In the genomic region with DNA sequence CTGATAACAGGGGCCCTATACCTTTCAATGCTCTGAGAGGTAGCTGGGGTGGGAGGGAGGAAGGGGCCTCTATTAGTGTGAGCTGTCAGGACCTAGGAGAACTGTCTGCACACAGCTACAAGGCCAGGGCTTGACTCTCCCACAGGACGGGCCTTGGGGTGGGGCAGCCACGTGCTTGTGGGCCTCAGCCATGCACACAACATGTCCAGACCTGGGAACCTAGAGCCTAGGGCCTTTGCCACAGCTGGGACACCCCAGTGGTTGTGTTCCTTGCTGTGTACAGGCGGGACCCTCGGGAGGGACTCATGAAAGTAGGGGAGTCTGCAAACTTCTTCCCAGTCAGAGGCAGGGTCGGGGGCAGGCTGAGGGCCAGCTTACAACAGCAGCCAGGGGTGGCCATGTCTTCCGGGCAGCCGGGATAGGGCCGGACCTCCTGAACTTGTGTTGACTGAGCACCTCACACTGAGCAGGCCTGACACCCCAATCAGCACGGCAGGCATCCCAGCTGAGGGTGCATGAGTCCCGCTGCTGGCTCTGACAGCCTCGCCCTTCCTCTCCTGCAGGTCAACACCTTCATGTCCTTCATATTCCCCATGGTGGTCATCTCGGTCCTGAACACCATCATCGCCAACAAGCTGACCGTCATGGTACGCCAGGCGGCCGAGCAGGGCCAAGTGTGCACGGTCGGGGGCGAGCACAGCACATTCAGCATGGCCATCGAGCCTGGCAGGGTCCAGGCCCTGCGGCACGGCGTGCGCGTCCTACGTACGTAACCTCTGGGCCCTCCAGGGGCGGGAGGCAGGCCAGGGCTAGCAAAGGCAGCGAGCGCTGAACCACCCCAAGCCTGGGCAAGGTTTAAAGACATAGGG, we compare ENCODE assay signal across 24 cellular contexts. TPM values are rescaled to one million over a fixed set of nuclear protein-coding genes. Genes with fewer than 3 reads are reported as not detected.
DNase-seq lines count a peak whose midpoint lies in the region; ATAC-seq, FAIRE-seq and TF ChIP-seq lines count a peak whose summit lies in the region.
"Had no signal": no experiment of that assay in that cellular context is flagged by ENCODE, and none has a peak within 500 bp of the region (broad histone marks: within the 10 kb centered on the region; RNA-seq: fewer than 3 reads in every experiment).

No MANE protein-coding gene starts in this region.

- TF ChIP-seq CTCF in RWPE2 (IDR thresholded peaks at IDR 0.05; ENCODE audit: poor library complexity, severe bottlenecking) (no peak), spleen (IDR thresholded peaks at IDR 0.05 in 8 of 11, conservative IDR thresholded peaks at IDR 0.05 in 3 of 11) (no peak)

- no peak overlapping the region for H3K4me3 ChIP-seq in RWPE2 (ENCODE audit: severe bottlenecking)
- H3K4me3 ChIP-seq in spleen: no peak overlapping the region
- H3K4me3 ChIP-seq: cardiac muscle cell, esophagus muscularis mucosa, smooth muscle cell, upper lobe of right lung had no signal

- peak; percentile 66 for FAIRE-seq in HTR-8/SVneo (lab: Jason Lieb, UNC)

- TF ChIP-seq POLR2A in spleen (IDR thresholded peaks at IDR 0.05): no peak

- intact Hi-C loops in left ventricle myocardium superior (cut with micrococcal nuclease): no loop called here
- intact Hi-C loops in spleen (cut with DNase I; ENCODE audit: low total_unique reads): no loop called here

- peak; percentile 46 for ATAC-seq in RWPE2 (ENCODE audit: low read depth)
- ATAC-seq in left ventricle myocardium superior: no peak
- no peak for ATAC-seq in GM21529 (IDR thresholded peaks at IDR 0.05; ENCODE audit: unreplicated experiment)
- ATAC-seq in GM19395 (IDR thresholded peaks at IDR 0.05; ENCODE audit: unreplicated experiment): no peak
- ATAC-seq in HG03159 (IDR thresholded peaks at IDR 0.05; ENCODE audit: unreplicated experiment): no peak
- ATAC-seq: activated T-helper 17 cell treated with anti-CD3 and anti-CD28 coated beads, Interleukin-2, amount 50 U/mL, for 72 hours; upper lobe of right lung had no signal

- no peak for DNase-seq in HTR-8/SVneo (ENCODE audit: insufficient read length, low spot score)
- DNase-seq in RWPE2 (ENCODE audit: low spot score): peak; percentile 87
- peak; percentile 17 for DNase-seq in left ventricle myocardium superior
- peak; percentile 69 for DNase-seq in spleen
- DNase-seq: activated CD4-positive, alpha-beta T cell treated with anti-CD3 and anti-CD28 coated beads, Interleukin-2, amount 50 U/mL, for 4 hours; anterior cingulate cortex; Calu3; DMS79 treated with DMSO at 0.1 percent for 48 hours; foreskin melanocyte; GF-D8; HCEC 1CT; Kasumi-1; NCI-H1694; NCI-H526 treated with DMSO at 0.1 percent for 48 hours; substantia nigra; upper lobe of right lung had no signal

- no peaks in the 10 kb centered on the region for H3K27me3 ChIP-seq in RWPE2 (ENCODE audit: insufficient read depth, poor library complexity, severe bottlenecking)
- H3K27me3 ChIP-seq in spleen (replicated peaks in 1 of 7): peaks cover 0 to 64% (median 9%) of the 10 kb centered on the region in 7 donors
- H3K27me3 ChIP-seq: cardiac muscle cell had no signal

- H3K27ac ChIP-seq in RWPE2 (ENCODE audit: poor library complexity, severe bottlenecking): no peak overlapping the region
- no peak overlapping the region for H3K27ac ChIP-seq in spleen
- H3K27ac ChIP-seq: cardiac muscle cell, esophagus muscularis mucosa, upper lobe of right lung had no signal

- H3K9me3 ChIP-seq in RWPE2 (ENCODE audit: severe bottlenecking) (no peaks in the 10 kb centered on the region), spleen (no peaks in the 10 kb centered on the region)
- H3K9me3 ChIP-seq: upper lobe of right lung had no signal

- no peaks in the 10 kb centered on the region for H3K36me3 ChIP-seq in RWPE2 (ENCODE audit: low read depth)
- H3K36me3 ChIP-seq in spleen: no peaks in the 10 kb centered on the region
- H3K36me3 ChIP-seq: cardiac muscle cell, esophagus muscularis mucosa, upper lobe of right lung had no signal

- H3K4me1 ChIP-seq in RWPE2 (ENCODE audit: insufficient read depth, poor library complexity, severe bottlenecking) (peaks cover 7% of the 10 kb centered on the region), spleen (peaks cover 0 to 9% (median 0%) of the 10 kb centered on the region in 6 donors)
- H3K4me1 ChIP-seq: upper lobe of right lung had no signal

- WGBS in spleen, 5 donors: 76 to 93% (median 92%) methylated on average over 5 to 31 of the region's 31 CpGs

RNA-seq across cellular contexts. Expression of gene MRGBP, which starts 41.9 kb away (rescaled TPM):
- total RNA-seq in left ventricle myocardium superior (11.1 TPM), spleen (10 to 100 TPM in 4 of 7 donors, 1 to 10 TPM in 3; 8.5 to 15.7 (median 12.0) TPM)
- 10 to 100 TPM; 10.6 to 13.1 (median 12.6) TPM for polyA plus RNA-seq in spleen

RNA-seq across cellular contexts. Expression of gene NTSR1, which starts 45.7 kb away (rescaled TPM):
- total RNA-seq in left ventricle myocardium superior: not detected
- total RNA-seq in spleen: 1 to 10 TPM in 3 of 7 donors, under 1 TPM in 4; 0.51 to 5.7 (median 0.92) TPM
- under 1 TPM; 0.14 to 0.30 (median 0.26) TPM for polyA plus RNA-seq in spleen
- total RNA-seq: activated T-helper 17 cell treated with anti-CD3 and anti-CD28 coated beads, Interleukin-2, amount 50 U/mL, for 72 hours; Calu3; T-helper 1 cell treated with Interleukin-12 subunit alpha and Interleukin-12 subunit beta and Interleukin-4 antibody, amounts not matched to agents 30 ng/mL and 1 ng/mL, for 36 hours had no signal
- polyA plus RNA-seq: cardiac muscle cell, smooth muscle cell had no signal

RNA-seq across cellular contexts. Expression of gene OGFR, which starts 50.3 kb away (rescaled TPM):
- total RNA-seq in left ventricle myocardium superior (21.0 TPM), spleen (10 to 100 TPM; 69.8 to 91.0 (median 78.2) TPM)
- 100 to 1,000 TPM in 1 of 3 donors, 10 to 100 TPM in 2; 46.0 to 127 (median 66.9) TPM for polyA plus RNA-seq in spleen
